15 cellular contexts compared by ENCODE assay signal in genomic region chr16:69542974-69543373, GRCh38.
"Had no signal": no experiment of that assay in that cellular context is flagged by ENCODE, and none has a peak within 500 bp of the region (broad histone marks: within the 10 kb centered on the region; RNA-seq: fewer than 3 reads in every experiment).

No MANE protein-coding gene starts in this region.

- H3K27ac ChIP-seq: gastroesophageal sphincter, neural progenitor cell, ovary, tibial artery, VCaP had no signal

- H3K4me3 ChIP-seq: gastroesophageal sphincter, neural progenitor cell, ovary, tibial artery had no signal

- H2AFZ ChIP-seq: neural progenitor cell had no signal

- H3K4me2 ChIP-seq: neural progenitor cell had no signal

- H3K4me1 ChIP-seq: gastroesophageal sphincter, neural progenitor cell, tibial artery had no signal

- ATAC-seq: activated CD4-positive, alpha-beta T cell treated with anti-CD3 and anti-CD28 coated beads for 36 hours; activated CD8-positive, alpha-beta memory T cell treated with anti-CD3 and anti-CD28 coated beads, Interleukin-2, amount 10 ng/mL, durations not matched to agents 7 days and 5 days; gastroesophageal sphincter; left lobe of liver; stimulated activated effector memory CD8-positive, alpha-beta T cell treated with anti-CD3 and anti-CD28 coated beads, Interleukin-12 subunit alpha, Interleukin-12 subunit beta, amount 100 ng/mL, for 72 hours; T-cell had no signal

- DNase-seq: activated CD4-positive, alpha-beta memory T cell treated with anti-CD3 and anti-CD28 coated beads for 36 hours; activated CD4-positive, alpha-beta T cell treated with anti-CD3 and anti-CD28 coated beads for 36 hours; activated CD8-positive, alpha-beta memory T cell treated with anti-CD3 and anti-CD28 coated beads, Interleukin-2, amount 10 ng/mL, durations not matched to agents 7 days and 5 days; activated naive CD4-positive, alpha-beta T cell treated with anti-CD3 and anti-CD28 coated beads, Interleukin-2, amount 10 ng/mL, durations not matched to agents 7 days and 5 days; activated T-cell treated with anti-CD3 and anti-CD28 coated beads, Interleukin-2, amount 50 U/mL, for 24 hours; naive B cell; ovary; T-cell; T-helper 9 cell; tibial artery had no signal

- H3K9ac ChIP-seq: neural progenitor cell had no signal

- H3K9me3 ChIP-seq: gastroesophageal sphincter, ovary, tibial artery had no signal

- H3K36me3 ChIP-seq: gastroesophageal sphincter, neural progenitor cell, ovary, tibial artery had no signal

- H3K27me3 ChIP-seq: neural progenitor cell, ovary, tibial artery had no signal
